In genomic region chr4:56434599-56435000, GRCh38 we compare ENCODE assay signal across 8 cellular contexts. TPM values are rescaled to one million over a fixed set of nuclear protein-coding genes. Genes with fewer than 3 reads are reported as not detected.
DNase-seq lines count a peak whose midpoint lies in the region; ATAC-seq, FAIRE-seq and TF ChIP-seq lines count a peak whose summit lies in the region.

No MANE protein-coding gene starts in this region.

- H2BK15ac ChIP-seq in H1 (ENCODE audit: low read length), result no peak overlapping the region; the same call in 1 of the 2 replicates

- H3K36me3 ChIP-seq in Peyer's patch (no peaks in the 10 kb centered on the region), H1 (ENCODE audit: control insufficient read depth in 2 of 4, insufficient read depth in 4 of 4, low read length in 3 of 4) (peaks cover 0 to 7% (median 0%) of the 10 kb centered on the region in 4 experiments; a peak in 1 of 8 replicates)

- H3K9ac ChIP-seq in H1 (replicated peaks in 1 of 4; ENCODE audit: extremely low read depth in 1 of 4, low read depth in 3 of 4, low read length in 3 of 4), result peak overlapping the region; percentile 88 to 98 (median 92)

- TF ChIP-seq CTCF in Peyer's patch (IDR thresholded peaks at IDR 0.05) (no peak), H1 (IDR thresholded peaks at IDR 0.05; ENCODE audit: control extremely low read depth in 1 of 3, insufficient read depth in 1 of 3, low read depth in 1 of 3, low read length in 3 of 3) (no peak), nephron progenitor cell (IDR thresholded peaks at IDR 0.05) (no peak)

- H2BK5ac ChIP-seq in H1 (ENCODE audit: low read depth, low read length), result peak overlapping the region; percentile 95

- ATAC-seq in GM19372 (IDR thresholded peaks at IDR 0.05; ENCODE audit: low read depth, unreplicated experiment) (peak; percentile 7), GM19328 (IDR thresholded peaks at IDR 0.05; ENCODE audit: unreplicated experiment) (no peak), HG02852 (IDR thresholded peaks at IDR 0.05; ENCODE audit: unreplicated experiment) (no peak)

- H3K9me3 ChIP-seq in Peyer's patch, result no peaks in the 10 kb centered on the region
- H3K9me3 ChIP-seq in H1 (ENCODE audit: insufficient read depth in 2 of 2, low read depth in 1 of 2, low read length in 1 of 2), result no peaks in the 10 kb centered on the region

- WGBS in H1 (ENCODE audit: extremely low coverage in 1 of 2, insufficient coverage in 1 of 2, insufficient read length in 1 of 2, insufficient replicate concordance in 2 of 2, low coverage in 1 of 2, low lambda C conversion rate in 2 of 2, missing lambda C conversion rate in 1 of 2), 2 experiments, result 0% methylated on average over 9 of the region's 9 CpGs; no CpG with 5 or more reads in 1 of the 2 experiments

- peaks cover 0 to 15% (median 0%) of the 10 kb centered on the region in 4 donors for H3K4me1 ChIP-seq in Peyer's patch
- H3K4me1 ChIP-seq in H1 (replicated peaks in 1 of 4; ENCODE audit: control insufficient read depth in 3 of 4, insufficient read depth in 4 of 4, low read length in 3 of 4), result peaks cover 0 to 2% (median under 1%) of the 10 kb centered on the region in 4 experiments; a peak in 5 of 7 replicates

- no peaks in the 10 kb centered on the region for H3K9me3 Mint-ChIP-seq in nephron progenitor cell

- H3K27ac ChIP-seq in Peyer's patch, result peak overlapping the region in 3 of 4 donors; percentile 92 to 98 (median 93)
- peak overlapping the region; percentile 89 for H3K27ac ChIP-seq in H1 (ENCODE audit: low read depth, low read length)

- no peak overlapping the region; the same call in 1 of the 2 replicates for H3K18ac ChIP-seq in H1 (ENCODE audit: extremely low read depth, low read length)

- POLR2A ChIA-PET in H1 (lab: Charles Lee; ENCODE audit: partially characterized antibody), result interaction anchor here (0.8 to 7.7 kb wide), 15 partner anchors 11 to 543 kb away, joined by 3 to 121 read pairs (median 8); partner anchors contain the start of genes AASDH, ARL9, NOA1 and POLR2B

- no peak for FAIRE-seq in H1 (lab: Jason Lieb, UNC)

- no peak overlapping the region for H3K14ac ChIP-seq in H1 (ENCODE audit: insufficient read length)

- peaks cover 50% of the 10 kb centered on the region for H3K4me1 Mint-ChIP-seq in nephron progenitor cell

- H2BK12ac ChIP-seq in H1 (ENCODE audit: low read depth, low read length), result peak overlapping the region; percentile 90; the same call in 1 of the 2 replicates

- no peak overlapping the region for H2BK120ac ChIP-seq in H1 (replicated peaks; ENCODE audit: low read depth, low read length)

- peak overlapping the region; percentile 100 for H3K4me3 Mint-ChIP-seq in nephron progenitor cell

- H2AFZ ChIP-seq in H1 (ENCODE audit: low read length), result no peak overlapping the region

- H3K79me1 ChIP-seq in H1 (ENCODE audit: low read depth, low read length), result no peaks in the 10 kb centered on the region

- no peak overlapping the region for H3K23ac ChIP-seq in H1 (ENCODE audit: insufficient read length)

- no peaks in the 10 kb centered on the region for H3K27me3 Mint-ChIP-seq in nephron progenitor cell (ENCODE audit: low read depth, poor library complexity)

- no peak overlapping the region for H4K5ac ChIP-seq in H1 (ENCODE audit: insufficient read length, low read depth, low read length)

- DNase-seq in AML-193 (lab: John Stamatoyannopoulos, UW), result peak; percentile 33 to 57
- no peak for DNase-seq in Peyer's patch
- DNase-seq in H1 (ENCODE audit: low read depth in 1 of 2, low spot score in 2 of 2), result no peak
- DNase-seq in nephron progenitor cell, result no peak
- no peak for DNase-seq in OCI-M2 (lab: John Stamatoyannopoulos, UW; ENCODE audit: unreplicated experiment)

- peaks cover 50 to 92% of the 10 kb centered on the region in 2 experiments for H3K79me2 ChIP-seq in H1 (ENCODE audit: control insufficient read depth in 1 of 2, insufficient read depth in 2 of 2, low read length in 2 of 2)

- H3K27ac Mint-ChIP-seq in nephron progenitor cell, result peak overlapping the region; percentile 98

- CTCF ChIA-PET in H1 (lab: Charles Lee; ENCODE audit: partially characterized antibody), result interaction anchor here (0.8 to 3.3 kb wide), 4 partner anchors 9 to 402 kb away, joined by 4 to 16 read pairs (median 6); no protein-coding TSS in a partner anchor

- no peak overlapping the region for H2BK20ac ChIP-seq in H1 (ENCODE audit: low read length)

- peaks cover 10 to 13% of the 10 kb centered on the region in 2 experiments for H4K20me1 ChIP-seq in H1 (replicated peaks in 1 of 2; ENCODE audit: control insufficient read depth in 1 of 2, insufficient read depth in 2 of 2, low read length in 2 of 2)

- peak overlapping the region; percentile 93; the same call in 1 of the 2 replicates for H4K8ac ChIP-seq in H1 (ENCODE audit: extremely low read depth, insufficient read depth, low read length)

- H3K4ac ChIP-seq in H1 (replicated peaks; ENCODE audit: insufficient read length, low read depth, low read length), result no peak overlapping the region

- TF ChIP-seq RAD21 in H1 (IDR thresholded peaks at IDR 0.05 in 1 of 2, conservative IDR thresholded peaks at IDR 0.05 in 1 of 2; ENCODE audit: low read depth in 2 of 2, low read length in 2 of 2), result no peak

- peaks cover 15% of the 10 kb centered on the region for H3K36me3 Mint-ChIP-seq in nephron progenitor cell (ENCODE audit: low read depth)

- no peak overlapping the region for H2AK5ac ChIP-seq in H1 (ENCODE audit: low read depth, low read length)

- TF ChIP-seq EP300 in H1 (IDR thresholded peaks at IDR 0.05; ENCODE audit: borderline replicate concordance in 1 of 2, low read depth in 2 of 2, low read length in 2 of 2), result no peak

- no peak overlapping the region for H3K56ac ChIP-seq in H1 (replicated peaks; ENCODE audit: insufficient read length, low read depth, low read length)

- H3K23me2 ChIP-seq in H1 (ENCODE audit: low read depth, low read length), result peaks cover 13% of the 10 kb centered on the region

- H3K27me3 ChIP-seq in Peyer's patch (no peaks in the 10 kb centered on the region), H1 (replicated peaks in 1 of 4; ENCODE audit: control insufficient read depth in 3 of 4, extremely low read depth in 1 of 4, insufficient read depth in 3 of 4, low read length in 3 of 4) (no peaks in the 10 kb centered on the region)

- H4K91ac ChIP-seq in H1 (replicated peaks; ENCODE audit: insufficient read length, low read length), result peak overlapping the region; percentile 70

- H3K4me3 ChIP-seq in Peyer's patch (peak overlapping the region; percentile 77 to 82 (median 80)), H1 (ENCODE audit: extremely low read depth in 1 of 4, insufficient read depth in 2 of 4, low read depth in 3 of 4, low read length in 4 of 4) (peak overlapping the region; percentile 87 to 96 (median 90))

- TF ChIP-seq POLR2A in Peyer's patch (IDR thresholded peaks at IDR 0.05) (no peak), H1 (IDR thresholded peaks at IDR 0.05; ENCODE audit: control extremely low read depth in 1 of 2, low read depth in 2 of 2, low read length in 2 of 2) (no peak)

- peak overlapping the region; percentile 59 to 71 for H3K4me2 ChIP-seq in H1 (ENCODE audit: insufficient read depth in 1 of 2, low read depth in 2 of 2, low read length in 2 of 2)

TF ChIP-seq in H1, 55 proteins besides CTCF, POLR2A, EP300 and RAD21 (continues in another document):
- TF ChIP-seq BCL11A (IDR thresholded peaks at IDR 0.05; ENCODE audit: low read depth in 2 of 2, low read length in 2 of 2), result no peak
- TF ChIP-seq TBP (IDR thresholded peaks at IDR 0.05; ENCODE audit: low read depth, low read length), result no peak

RNA-seq across cellular contexts. Expression of gene PPAT, which starts 0.8 kb away (rescaled TPM):
- total RNA-seq in Peyer's patch, result 1 to 10 TPM; 1.6 to 5.0 (median 2.3) TPM
- total RNA-seq in H1 (2021; fragmentation: NEBNext Ultra II Directional; extraction: Animal tissue kit (Norgen Biotek cat#: 25700)), result 98.4 and 104 TPM in 2 replicates
- 15.6 and 24.5 TPM in 2 replicates for polyA plus RNA-seq in H1 (2011; rRNA removed)
- 30.2 TPM for polyA plus RNA-seq in H1 (2011; cell fraction: cytosol; rRNA removed)
- 17.9 TPM for polyA plus RNA-seq in H1 (2011; cell fraction: nucleus; rRNA removed)
- polyA plus RNA-seq in H1 (2012, experiment 1 of 2), result 40.1 to 85.5 TPM (median 49.6 TPM) in 4 replicates
- 4.1 TPM for polyA plus RNA-seq in H1 (2012, experiment 2 of 2)
- 44.6 TPM for polyA plus RNA-seq in H1 (2013, experiment 1 of 2)
- polyA plus RNA-seq in H1 (2013, experiment 2 of 2), result 43.8 TPM
- polyA minus RNA-seq in H1 (2011; rRNA and poly(A)+ RNA removed), result 36.1 and 42.1 TPM in 2 replicates
- 39.9 TPM for polyA minus RNA-seq in H1 (2011; cell fraction: cytosol; rRNA and poly(A)+ RNA removed)
- polyA minus RNA-seq in H1 (2011; cell fraction: nucleus; rRNA and poly(A)+ RNA removed), result 36.2 TPM

RNA-seq across cellular contexts. Expression of gene PAICS, which starts 1.5 kb away (rescaled TPM):
- total RNA-seq in Peyer's patch, result 10 to 100 TPM; 21.7 to 30.5 (median 25.4) TPM
- total RNA-seq in H1 (2021; fragmentation: NEBNext Ultra II Directional; extraction: Animal tissue kit (Norgen Biotek cat#: 25700)), result 487 and 512 TPM in 2 replicates
- polyA plus RNA-seq in H1 (2011; rRNA removed), result 267 and 456 TPM in 2 replicates
- polyA plus RNA-seq in H1 (2011; cell fraction: cytosol; rRNA removed), result 348 TPM
- 152 TPM for polyA plus RNA-seq in H1 (2011; cell fraction: nucleus; rRNA removed)
- polyA plus RNA-seq in H1 (2012, experiment 1 of 2), result 291 to 529 TPM (median 333 TPM) in 4 replicates
- 47.0 TPM for polyA plus RNA-seq in H1 (2012, experiment 2 of 2)
- 307 TPM for polyA plus RNA-seq in H1 (2013, experiment 1 of 2)
- 308 TPM for polyA plus RNA-seq in H1 (2013, experiment 2 of 2)
- polyA minus RNA-seq in H1 (2011; rRNA and poly(A)+ RNA removed), result 219 and 256 TPM in 2 replicates
- 110 TPM for polyA minus RNA-seq in H1 (2011; cell fraction: cytosol; rRNA and poly(A)+ RNA removed)
- polyA minus RNA-seq in H1 (2011; cell fraction: nucleus; rRNA and poly(A)+ RNA removed), result 170 TPM

RNA-seq across cellular contexts. Expression of gene SRP72, which starts 32.8 kb away (rescaled TPM):
- 100 to 1,000 TPM in 1 of 4 donors, 10 to 100 TPM in 3; 28.9 to 191 (median 38.4) TPM for total RNA-seq in Peyer's patch
- total RNA-seq in H1 (2021; fragmentation: NEBNext Ultra II Directional; extraction: Animal tissue kit (Norgen Biotek cat#: 25700)), result 139 and 144 TPM in 2 replicates
- 24.4 and 37.7 TPM in 2 replicates for polyA plus RNA-seq in H1 (2011; rRNA removed)
- polyA plus RNA-seq in H1 (2011; cell fraction: cytosol; rRNA removed), result 53.7 TPM
- 57.6 TPM for polyA plus RNA-seq in H1 (2011; cell fraction: nucleus; rRNA removed)
- 91.0 to 130 TPM (median 95.4 TPM) in 4 replicates for polyA plus RNA-seq in H1 (2012, experiment 1 of 2)
- polyA plus RNA-seq in H1 (2012, experiment 2 of 2), result 6.4 TPM
- 219 TPM for polyA plus RNA-seq in H1 (2013, experiment 1 of 2)
- 212 TPM for polyA plus RNA-seq in H1 (2013, experiment 2 of 2)
- 157 and 257 TPM in 2 replicates for polyA minus RNA-seq in H1 (2011; rRNA and poly(A)+ RNA removed)
- 106 TPM for polyA minus RNA-seq in H1 (2011; cell fraction: cytosol; rRNA and poly(A)+ RNA removed)
- 109 TPM for polyA minus RNA-seq in H1 (2011; cell fraction: nucleus; rRNA and poly(A)+ RNA removed)

RNA-seq across cellular contexts. Expression of gene AASDH, which starts 47.3 kb away (rescaled TPM):
- 1 to 10 TPM; 7.2 to 9.9 (median 9.6) TPM for total RNA-seq in Peyer's patch
- 10.9 and 13.3 TPM in 2 replicates for total RNA-seq in H1 (2021; fragmentation: NEBNext Ultra II Directional; extraction: Animal tissue kit (Norgen Biotek cat#: 25700))
- 8.0 and 11.3 TPM in 2 replicates for polyA plus RNA-seq in H1 (2011; rRNA removed)
- polyA plus RNA-seq in H1 (2011; cell fraction: cytosol; rRNA removed), result 7.1 TPM
- 3.1 TPM for polyA plus RNA-seq in H1 (2011; cell fraction: nucleus; rRNA removed)
- polyA plus RNA-seq in H1 (2012, experiment 1 of 2), result 6.2 to 8.8 TPM (median 6.9 TPM) in 4 replicates
- polyA plus RNA-seq in H1 (2012, experiment 2 of 2), result 0.52 TPM
- polyA plus RNA-seq in H1 (2013, experiment 1 of 2), result 8.8 TPM
- polyA plus RNA-seq in H1 (2013, experiment 2 of 2), result 7.5 TPM
- polyA minus RNA-seq in H1 (2011; rRNA and poly(A)+ RNA removed), result 16.8 and 22.0 TPM in 2 replicates
- polyA minus RNA-seq in H1 (2011; cell fraction: cytosol; rRNA and poly(A)+ RNA removed), result 6.9 TPM
- polyA minus RNA-seq in H1 (2011; cell fraction: nucleus; rRNA and poly(A)+ RNA removed), result 20.9 TPM

Comparison
In these comparisons a context has a peak if more than half of its experiments do, and no peak if none do; other contexts are left out.
1. DNase-seq: peak in AML-193 (2 of 2); none in Peyer's patch (0 of 3), H1 (0 of 2), nephron progenitor cell (single experiment) and OCI-M2 (single experiment).
2. RNA of gene PPAT, which starts 0.8 kb away (total RNA-seq): 98.4 to 104 TPM in H1; 1.6 to 5.0 TPM in Peyer's patch; every median in the first group is over 10 times any median in the second.
3. RNA of gene PAICS, which starts 1.5 kb away (total RNA-seq): 487 to 512 TPM in H1; 21.7 to 30.5 TPM in Peyer's patch; every median in the first group is over 10 times any median in the second.